ENCODE assay signal across 8 cellular contexts in the genomic region with DNA sequence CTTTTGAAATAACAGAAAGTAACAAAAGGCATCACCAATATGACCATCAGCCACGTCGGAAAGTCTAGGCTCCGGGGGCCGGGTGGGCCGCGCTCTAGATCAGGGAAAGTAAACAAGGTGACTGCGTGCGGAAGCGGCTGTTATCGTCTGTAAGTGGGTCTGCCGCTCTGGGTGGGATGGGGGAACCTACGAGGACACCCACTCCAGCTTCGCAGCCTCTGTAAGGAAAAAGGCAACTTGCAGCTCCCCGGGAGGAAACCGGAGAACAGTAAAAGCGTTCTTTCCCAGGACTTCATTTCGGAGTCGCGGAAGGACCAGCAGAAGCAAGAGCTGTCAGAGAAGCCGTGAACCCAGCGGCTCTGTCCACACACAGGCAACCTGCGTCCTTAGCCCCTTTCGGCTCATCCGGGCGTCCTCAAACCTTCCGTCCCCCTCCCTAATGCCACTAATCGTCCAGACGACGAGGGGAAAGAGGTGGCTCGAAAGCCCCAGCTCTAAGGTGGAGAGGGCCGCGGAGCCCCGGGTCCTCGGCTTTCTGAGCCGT. TPM values are rescaled to one million over a fixed set of nuclear protein-coding genes. Genes with fewer than 3 reads are reported as not detected.
DNase-seq lines count a peak whose midpoint lies in the region; ATAC-seq, FAIRE-seq and TF ChIP-seq lines count a peak whose summit lies in the region.

No MANE protein-coding gene starts in this region.

- peaks cover 42% of the 10 kb centered on the region for H3K36me3 Mint-ChIP-seq in activated CD4-positive, alpha-beta T cell treated with anti-CD3 and anti-CD28 coated beads, Interleukin-2, amount 10 ng/mL, durations not matched to agents 7 days and 5 days (ENCODE audit: low read depth)
- peaks cover 58% of the 10 kb centered on the region for H3K36me3 Mint-ChIP-seq in dendritic cell treated with granulocyte-macrophage colony-stimulating factor and Interleukin-4, amounts not matched to agents 40 ng/mL and 50 ng/mL, for 4 days (ENCODE audit: low read depth)

- ATAC-seq in HG02571 (IDR thresholded peaks at IDR 0.05; ENCODE audit: unreplicated experiment) = peak; percentile 32
- peak; percentile 76 for ATAC-seq in HepG2

- POLR2A ChIA-PET in activated CD4-positive, alpha-beta T cell treated with anti-CD3 and anti-CD28 coated beads, Interleukin-2, amount 10 ng/mL, durations not matched to agents 7 days and 5 days (lab: Charles Lee) = no interaction called here
- POLR2A ChIA-PET in HepG2 (lab: Yijun Ruan, JAX) = interaction anchor here (0.6 to 1.4 kb wide), 2 partner anchors 131 to 152 kb away, joined by 3 to 5 read pairs; partner anchors contain the start of gene ATR

- no peak for TF ChIP-seq EP300 in HepG2 (IDR thresholded peaks at IDR 0.05; ENCODE audit: low read depth in 2 of 2, low read length in 2 of 2)
- TF ChIP-seq EP300 in HepG2 (CRISPR knock-in tag; IDR thresholded peaks at IDR 0.05; ENCODE audit: borderline replicate concordance) = no peak

- DNase-seq in GM13976 (ENCODE audit: low spot score) (peak; percentile 56), NCI-H2081 treated with DMSO at 0.1 percent for 48 hours (lab: John Stamatoyannopoulos, UW) (peak; percentile 17), HepG2 (ENCODE audit: low spot score) (peak; percentile 39), NCI-H128 (lab: John Stamatoyannopoulos, UW; ENCODE audit: unreplicated experiment) (no peak)
- peak; percentile 50 for DNase-seq in activated CD4-positive, alpha-beta T cell treated with anti-CD3 and anti-CD28 coated beads, Interleukin-2, amount 10 ng/mL, durations not matched to agents 7 days and 5 days
- peak; percentile 27 to 34 for DNase-seq in stimulated activated CD4-positive, alpha-beta T cell treated with anti-CD3 and anti-CD28 coated beads, Interleukin-4, amount 100 ng/mL, for 4 hours

- peak overlapping the region; percentile 81 for H3K4me2 ChIP-seq in HepG2 (ENCODE audit: low read depth, low read length)

- H4K20me1 ChIP-seq in HepG2 (ENCODE audit: insufficient read depth, low read length) = peaks cover 6% of the 10 kb centered on the region

- peak overlapping the region; percentile 97 to 100 (median 99) for H3K4me3 ChIP-seq in HepG2 (replicated peaks in 1 of 3; ENCODE audit: insufficient read depth in 1 of 3, low read depth in 2 of 3, low read length in 3 of 3)

- H3K27me3 Mint-ChIP-seq in activated CD4-positive, alpha-beta T cell treated with anti-CD3 and anti-CD28 coated beads, Interleukin-2, amount 10 ng/mL, durations not matched to agents 7 days and 5 days = no peaks in the 10 kb centered on the region
- H3K27me3 Mint-ChIP-seq in dendritic cell treated with granulocyte-macrophage colony-stimulating factor and Interleukin-4, amounts not matched to agents 40 ng/mL and 50 ng/mL, for 4 days = no peaks in the 10 kb centered on the region

- BruUV-seq in HepG2 (replicated peaks; lab: Mats Ljungman, UMichigan) = no TSS peak

- H3K36me3 ChIP-seq in HepG2 (replicated peaks in 1 of 2; ENCODE audit: control insufficient read depth in 1 of 2, insufficient read depth in 2 of 2, low read length in 2 of 2) = peaks cover 0 to 7% of the 10 kb centered on the region in 2 experiments; a peak in 2 of 5 replicates

- H3K79me2 ChIP-seq in HepG2 (ENCODE audit: insufficient read depth, low read length) = peaks cover 48% of the 10 kb centered on the region

- peaks cover 31% of the 10 kb centered on the region for H3K4me1 Mint-ChIP-seq in activated CD4-positive, alpha-beta T cell treated with anti-CD3 and anti-CD28 coated beads, Interleukin-2, amount 10 ng/mL, durations not matched to agents 7 days and 5 days
- H3K4me1 Mint-ChIP-seq in dendritic cell treated with granulocyte-macrophage colony-stimulating factor and Interleukin-4, amounts not matched to agents 40 ng/mL and 50 ng/mL, for 4 days (ENCODE audit: low read depth) = peaks cover 35% of the 10 kb centered on the region

- intact Hi-C loops in dendritic cell treated with granulocyte-macrophage colony-stimulating factor and Interleukin-4, amounts not matched to agents 40 ng/mL and 50 ng/mL, for 4 days (cut with micrococcal nuclease) = loop anchor here (2.0 to 5.0 kb wide), 3 partner anchors 130 to 570 kb away; partner anchors contain the start of genes ATP1B3, ATR and U2SURP
- intact Hi-C loops in HepG2 (cut with micrococcal nuclease; ENCODE audit: unreplicated experiment) = loop anchor here (10.0 kb wide), 1 partner anchor 127 kb away; the partner anchor contains the start of gene ATR

- H3K9me3 Mint-ChIP-seq in activated CD4-positive, alpha-beta T cell treated with anti-CD3 and anti-CD28 coated beads, Interleukin-2, amount 10 ng/mL, durations not matched to agents 7 days and 5 days = no peaks in the 10 kb centered on the region
- no peaks in the 10 kb centered on the region for H3K9me3 Mint-ChIP-seq in dendritic cell treated with granulocyte-macrophage colony-stimulating factor and Interleukin-4, amounts not matched to agents 40 ng/mL and 50 ng/mL, for 4 days

- peaks cover 0 to 4% of the 10 kb centered on the region in 2 experiments; a peak in 1 of 5 replicates for H3K27me3 ChIP-seq in HepG2 (ENCODE audit: control insufficient read depth in 1 of 2, insufficient read depth in 2 of 2, low read length in 2 of 2)

- TF ChIP-seq CTCF in GM13976 (IDR thresholded peaks at IDR 0.05; ENCODE audit: borderline replicate concordance, control extremely low read depth, extremely low read depth, insufficient read depth, missing control alignments) (no peak), HepG2 (CRISPR knock-in tag; IDR thresholded peaks at IDR 0.05) (no peak)

- H3K9me3 ChIP-seq in HepG2 (ENCODE audit: low read length) = no peaks in the 10 kb centered on the region

- TF ChIP-seq POLR2A in HepG2 (IDR thresholded peaks at IDR 0.05; ENCODE audit: insufficient read depth in 1 of 2, low read depth in 2 of 2, low read length in 2 of 2) = no peak

- H3K9ac ChIP-seq in HepG2 (ENCODE audit: insufficient read depth, low read depth, low read length) = peak overlapping the region; percentile 99

- H3K27ac Mint-ChIP-seq in activated CD4-positive, alpha-beta T cell treated with anti-CD3 and anti-CD28 coated beads, Interleukin-2, amount 10 ng/mL, durations not matched to agents 7 days and 5 days = peak overlapping the region; percentile 99
- peak overlapping the region; percentile 99 for H3K27ac Mint-ChIP-seq in dendritic cell treated with granulocyte-macrophage colony-stimulating factor and Interleukin-4, amounts not matched to agents 40 ng/mL and 50 ng/mL, for 4 days

- peak overlapping the region; percentile 96 for H3K27ac ChIP-seq in HepG2 (ENCODE audit: extremely low read length, insufficient read depth, low read length)

- no peak for TF ChIP-seq RAD21 in HepG2 (CRISPR knock-in tag; IDR thresholded peaks at IDR 0.05)

- in situ Hi-C loops in GM13976 (cut with MboI; ENCODE audit: low sequenced_read_pairs, unreplicated experiment) (no loop called here), HepG2 (cut with HindIII; ENCODE audit: extremely low pct_ligation_motif_present, low pct_unique_long_range_greater_than_20kb) (no loop called here)

- CTCF ChIA-PET in activated CD4-positive, alpha-beta T cell treated with anti-CD3 and anti-CD28 coated beads, Interleukin-2, amount 10 ng/mL, durations not matched to agents 7 days and 5 days (lab: Charles Lee) = no interaction called here
- CTCF ChIA-PET in HepG2 (lab: Yijun Ruan, JAX; ENCODE audit: low intra/inter-chr PET ratio, low total read pairs) = no interaction called here

- no peak overlapping the region for H2AFZ ChIP-seq in HepG2 (ENCODE audit: low read length)

- under 1% methylated on average over 11 of the region's 35 CpGs for WGBS in HepG2 (ENCODE audit: low lambda C conversion rate)

- H3K4me3 Mint-ChIP-seq in activated CD4-positive, alpha-beta T cell treated with anti-CD3 and anti-CD28 coated beads, Interleukin-2, amount 10 ng/mL, durations not matched to agents 7 days and 5 days = peak overlapping the region; percentile 96
- peak overlapping the region; percentile 97 for H3K4me3 Mint-ChIP-seq in dendritic cell treated with granulocyte-macrophage colony-stimulating factor and Interleukin-4, amounts not matched to agents 40 ng/mL and 50 ng/mL, for 4 days

- peaks cover 35% of the 10 kb centered on the region for H3K4me1 ChIP-seq in HepG2 (ENCODE audit: insufficient read depth, low read length)

- no peak for FAIRE-seq in HepG2 (lab: Jason Lieb, UNC)

TF ChIP-seq in HepG2, 621 proteins besides CTCF, POLR2A, EP300 and RAD21 (continues in another document):
- TF ChIP-seq ZFP36L2 (CRISPR knock-in tag; IDR thresholded peaks at IDR 0.05) (no peak), SAFB2 (CRISPR knock-in tag; IDR thresholded peaks at IDR 0.05; ENCODE audit: borderline replicate concordance, low read depth) (peak; percentile 50; the same call in 1 of the 2 replicates), ZNF547 (CRISPR knock-in tag; IDR thresholded peaks at IDR 0.05) (no peak), ZNF501 (CRISPR knock-in tag; IDR thresholded peaks at IDR 0.05) (0 out of 2 replicates have a peak, but pooled peaks have one; percentile 55), KDM5B (CRISPR knock-in tag; IDR thresholded peaks at IDR 0.05; ENCODE audit: borderline replicate concordance) (peak; percentile 77; the same call in 1 of the 2 replicates)

RNA-seq across cellular contexts. Expression of gene XRN1, which starts 0.5 kb away (rescaled TPM):
- total RNA-seq in activated CD4-positive, alpha-beta T cell treated with anti-CD3 and anti-CD28 coated beads, Interleukin-2, amount 10 ng/mL, durations not matched to agents 7 days and 5 days = 100 to 1,000 TPM in 1 of 2 experiments, 10 to 100 TPM in 1; 77.8 to 109 TPM
- 13.2 and 18.1 TPM in 2 replicates for total RNA-seq in HepG2 (2016; rRNA removed; fragmentation: Illumina TruSeq; extraction: Trizol)
- 4.5 and 8.0 TPM in 2 replicates for total RNA-seq in HepG2 (2016; cell fraction: cytosol; rRNA removed; fragmentation: Illumina TruSeq; extraction: Trizol; ENCODE audit: low read depth)
- 13.9 and 16.6 TPM in 2 replicates for total RNA-seq in HepG2 (2016; cell fraction: insoluble cytoplasmic fraction; rRNA removed; fragmentation: Illumina TruSeq; extraction: Trizol)
- total RNA-seq in HepG2 (2016; cell fraction: membrane; rRNA removed; fragmentation: Illumina TruSeq; extraction: Trizol) = 4.3 TPM in 2 replicates
- total RNA-seq in HepG2 (2016; cell fraction: nucleus; rRNA removed; fragmentation: Illumina TruSeq; extraction: Trizol) = 39.7 and 42.2 TPM in 2 replicates
- 11.2 and 13.3 TPM in 2 replicates for polyA plus RNA-seq in HepG2 (2011; rRNA removed)
- 1.7 and 3.0 TPM in 2 replicates for polyA plus RNA-seq in HepG2 (2011; cell fraction: cytosol; rRNA removed)
- 11.6 and 15.9 TPM in 2 replicates for polyA plus RNA-seq in HepG2 (2011; cell fraction: nucleus; rRNA removed)
- 9.1 and 10.4 TPM in 2 replicates for polyA plus RNA-seq in HepG2 (2012)
- polyA plus RNA-seq in HepG2 (2016; cell fraction: cytosol; fragmentation: Illumina TruSeq; extraction: Trizol; ENCODE audit: low read depth) = 0.18 and 0.20 TPM in 2 replicates
- polyA plus RNA-seq in HepG2 (2016; cell fraction: insoluble cytoplasmic fraction; fragmentation: Illumina TruSeq; extraction: Trizol; ENCODE audit: low read depth) = 5.3 and 5.5 TPM in 2 replicates
- polyA plus RNA-seq in HepG2 (2016; cell fraction: membrane; fragmentation: Illumina TruSeq; extraction: Trizol; ENCODE audit: low read depth) = 0.53 and 0.72 TPM in 2 replicates
- 10.6 and 13.2 TPM in 2 replicates for polyA plus RNA-seq in HepG2 (2016; cell fraction: nucleus; fragmentation: Illumina TruSeq; extraction: Trizol; ENCODE audit: insufficient read depth, low read depth)
- 13.8 and 13.9 TPM in 2 replicates for polyA minus RNA-seq in HepG2 (2011; rRNA and poly(A)+ RNA removed; ENCODE audit: low replicate concordance)
- 20.5 and 24.2 TPM in 2 replicates for polyA minus RNA-seq in HepG2 (2011; cell fraction: cytosol; rRNA and poly(A)+ RNA removed)
- 161 and 189 TPM in 2 replicates for polyA minus RNA-seq in HepG2 (2011; cell fraction: nucleus; rRNA and poly(A)+ RNA removed)
